21 cellular contexts compared by ENCODE assay signal in genomic region chr18:63470751-63471150, GRCh38. TPM values are rescaled to one million over a fixed set of nuclear protein-coding genes. Genes with fewer than 3 reads are reported as not detected.
DNase-seq lines count a peak whose midpoint lies in the region; ATAC-seq, FAIRE-seq and TF ChIP-seq lines count a peak whose summit lies in the region.
"Had no signal": no experiment of that assay in that cellular context is flagged by ENCODE, and none has a peak within 500 bp of the region (broad histone marks: within the 10 kb centered on the region; RNA-seq: fewer than 3 reads in every experiment).

No MANE protein-coding gene starts in this region.

- TF ChIP-seq POLR2A in K562 (conservative IDR thresholded peaks at IDR 0.05) = no peak

- no peaks in the 10 kb centered on the region for H4K20me1 ChIP-seq in K562 (replicated peaks; ENCODE audit: control insufficient read depth, insufficient read depth, low read length)

- whole genome bisulfite sequencing in K562 (ENCODE audit: insufficient coverage, low coverage, missing lambda C conversion rate) = 15% methylated on average over 11 of the region's 12 CpGs

- H3K4me2 ChIP-seq in K562 (ENCODE audit: insufficient read depth, low read length) = no peak overlapping the region
- H3K4me2 ChIP-seq: PC-9, SK-N-SH had no signal

- H3K9me3 ChIP-seq in K562 (replicated peaks; ENCODE audit: control insufficient read depth, insufficient read depth, low read depth, low read length) = no peaks in the 10 kb centered on the region
- H3K9me3 ChIP-seq: SK-N-SH had no signal

- no peak overlapping the region for H3K9ac ChIP-seq in K562 (ENCODE audit: insufficient read depth in 1 of 2, low read depth in 2 of 2, low read length in 2 of 2)
- H3K9ac ChIP-seq: SK-N-SH had no signal

- H3K4me3 ChIP-seq in K562 = no peak overlapping the region
- H3K4me3 ChIP-seq: PC-9 had no signal

- BruUV-seq in K562 (replicated peaks; lab: Mats Ljungman, UMichigan) = no TSS peak

- DNase-seq in NCI-H460 (ENCODE audit: extremely low read depth, low read depth) (peak; percentile 40), K562 (ENCODE audit: extremely low read depth in 1 of 4, low spot score in 3 of 4) (no peak), foreskin keratinocyte (peak; percentile 87 to 90), iPS-NIHi7 (ENCODE audit: extremely low spot score) (no peak), GM13977 (ENCODE audit: low spot score) (no peak), RPMI8226 (no peak)
- DNase-seq: CD8-positive, alpha-beta memory T cell; GF-D8; GOT3; Kasumi-1; NCI-H1092 treated with DMSO at 0.1 percent for 48 hours; NCI-H1694; NCI-H2107; NCI-H226; NCI-H69; NK-92 treated with Interleukin-12 subunit alpha and Interleukin-12 subunit beta, amount 100 ng/mL, for 24 hours; PC-9; Right ventricle myocardium superior; SK-N-SH had no signal

- intact Hi-C loops in K562 (cut with micrococcal nuclease) = no loop called here

- H3K79me2 ChIP-seq in K562 (ENCODE audit: control insufficient read depth, insufficient read depth, low read length) = no peaks in the 10 kb centered on the region

- peak overlapping the region; percentile 45; the same call in 1 of the 2 replicates for H2AFZ ChIP-seq in K562 (ENCODE audit: low read depth, low read length)
- H2AFZ ChIP-seq: PC-9 had no signal

- H3K27me3 ChIP-seq in K562 (ENCODE audit: control insufficient read depth in 2 of 2, insufficient read depth in 2 of 2, low read length in 2 of 2) (no peaks in the 10 kb centered on the region), foreskin keratinocyte (no peaks in the 10 kb centered on the region)

- no peak for FAIRE-seq in K562 (lab: Jason Lieb, UNC)

- H3K27ac ChIP-seq in K562 (ENCODE audit: extremely low read depth, low read depth, low read length) = no peak overlapping the region
- peak overlapping the region; percentile 98 for H3K27ac ChIP-seq in foreskin keratinocyte

- no peaks in the 10 kb centered on the region for H3K36me3 ChIP-seq in K562 (ENCODE audit: control insufficient read depth, insufficient read depth, low read length)

- CTCF ChIA-PET in K562 (lab: Yijun Ruan, JAX; ENCODE audit: low intra/inter-chr PET ratio) = no interaction called here

- no peak for ATAC-seq in K562
- ATAC-seq in foreskin keratinocyte = peak; percentile 84
- ATAC-seq in GM18517 (IDR thresholded peaks at IDR 0.05; ENCODE audit: unreplicated experiment) = no peak

- TF ChIP-seq RAD21 in K562 (CRISPR knock-in tag; conservative IDR thresholded peaks at IDR 0.05 in 1 of 2, IDR thresholded peaks at IDR 0.05 in 1 of 2) = no peak

- no peak for TF ChIP-seq EP300 in K562 (IDR thresholded peaks at IDR 0.05; ENCODE audit: low read length)

- in situ Hi-C loops in K562 (cut with MboI) = no loop called here
- in situ Hi-C loops in GM13977 (cut with MboI; ENCODE audit: low pct_unique_long_range_greater_than_20kb, low sequenced_read_pairs, unreplicated experiment) = no loop called here

- H3K4me1 ChIP-seq in K562 (replicated peaks in 1 of 2; ENCODE audit: control insufficient read depth in 2 of 2, insufficient read depth in 2 of 2, low read length in 2 of 2) = 0 out of 5 replicates have a peak, but pooled peaks cover 0 to 3% of the 10 kb centered on the region in 2 experiments
- peaks cover 36% of the 10 kb centered on the region for H3K4me1 ChIP-seq in foreskin keratinocyte

- no peak for TF ChIP-seq CTCF in K562 (IDR thresholded peaks at IDR 0.05 in 2 of 3, conservative IDR thresholded peaks at IDR 0.05 in 1 of 3; ENCODE audit: insufficient read depth in 2 of 3, low read depth in 1 of 3, low read length in 3 of 3)
- TF ChIP-seq CTCF in foreskin keratinocyte (conservative IDR thresholded peaks at IDR 0.05) = no peak
- no peak for TF ChIP-seq CTCF in GM13977 (IDR thresholded peaks at IDR 0.05; ENCODE audit: extremely low read depth, insufficient read depth, missing control alignments)

- H3K9me1 ChIP-seq in K562 (ENCODE audit: control insufficient read depth, insufficient read depth, low read length) = no peaks in the 10 kb centered on the region

- POLR2A ChIA-PET in K562 (lab: Yijun Ruan, JAX) = interaction anchor here (0.8 to 1.0 kb wide), 2 partner anchors 19 to 26 kb away, joined by 3 read pairs; no protein-coding TSS in a partner anchor

TF ChIP-seq in K562, 482 proteins besides CTCF, POLR2A, EP300 and RAD21:
- no peak for TF ChIP-seq SIX5 (IDR thresholded peaks at IDR 0.05; ENCODE audit: borderline replicate concordance in 1 of 2, insufficient read depth in 1 of 2, low read depth in 1 of 2, low read length in 2 of 2)
- TF ChIP-seq SMARCC2 (IDR thresholded peaks at IDR 0.05; ENCODE audit: low read depth) = no peak
- TF ChIP-seq ZNF280A (IDR thresholded peaks at IDR 0.05; ENCODE audit: low read depth, partially characterized antibody) = no peak
- no peak for TF ChIP-seq SP2 (IDR thresholded peaks at IDR 0.05; ENCODE audit: extremely low read depth, low read depth, low read length, poor library complexity, severe bottlenecking)
- peak; percentile 56 for TF ChIP-seq ATF3 (IDR thresholded peaks at IDR 0.05)
- TF ChIP-seq ATF3 (CRISPR knock-in tag; conservative IDR thresholded peaks at IDR 0.05) = no peak
- TF ChIP-seq CEBPG (CRISPR knock-in tag; IDR thresholded peaks at IDR 0.05) = no peak
- 0 out of 4 replicates have a peak, but pooled peaks of 1 of the 2 experiments have one; percentile 14 for TF ChIP-seq CEBPG (tag; conservative IDR thresholded peaks at IDR 0.05 in 1 of 2, IDR thresholded peaks at IDR 0.05 in 1 of 2)

RNA-seq across cellular contexts. Expression of gene SERPINB5, which starts 6.0 kb away (rescaled TPM):
- total RNA-seq in NCI-H460 (2014; rRNA removed; shearing (Covaris generic)) = 61.1 and 64.9 TPM in 2 replicates
- 36.7 and 46.2 TPM in 2 replicates for polyA plus RNA-seq in NCI-H460 (2014; cell fraction: nucleus; rRNA removed)
- not detected in 2 replicates for total RNA-seq in K562 (2011; cell fraction: chromatin; rRNA removed; ENCODE audit: low replicate concordance)
- not detected in 2 replicates for total RNA-seq in K562 (2011; cell fraction: nucleolus; rRNA removed)
- not detected in 2 replicates for total RNA-seq in K562 (2011; cell fraction: nucleoplasm; rRNA removed)
- 0.05 and 0.08 TPM in 2 replicates for total RNA-seq in K562 (2014; rRNA removed)
- total RNA-seq in K562 (2014; rRNA removed; fragmentation: Illumina TruSeq; extraction: Trizol) = 0.44 and 0.67 TPM in 2 replicates
- 0.30 and 0.33 TPM in 2 replicates for total RNA-seq in K562 (2015; rRNA removed; fragmentation: Illumina TruSeq; extraction: Trizol)
- total RNA-seq in K562 (2021) = 0.47 and 1.4 TPM in 2 replicates
- 0.03 TPM in 1 of 2 replicates, not detected in the other for polyA plus RNA-seq in K562 (2011; rRNA removed)
- 0.04 TPM in 1 of 2 replicates, not detected in the other for polyA plus RNA-seq in K562 (2011; cell fraction: cytosol; rRNA removed)
- not detected in 2 replicates for polyA plus RNA-seq in K562 (2011; cell fraction: nucleus; rRNA removed)
- polyA plus RNA-seq in K562 (2012) = 0.39 and 0.69 TPM in 2 replicates
- 0.54 and 0.72 TPM in 2 replicates for polyA plus RNA-seq in K562 (2014; fragmentation: Illumina TruSeq; extraction: Trizol)
- 1 to 10 TPM in 1 of 2 experiments, under 1 TPM in 1; 0.83 to 1.0 TPM for polyA plus RNA-seq in K562 (2014; fragmentation: Nextera tagmentation; extraction: Ambion mirVana)
- 0.20 and 0.24 TPM in 2 replicates for polyA plus RNA-seq in K562 (2014; rRNA removed)
- polyA minus RNA-seq in K562 (2011; rRNA and poly(A)+ RNA removed) = not detected in 2 replicates
- not detected in 2 replicates for polyA minus RNA-seq in K562 (2011; cell fraction: cytosol; rRNA and poly(A)+ RNA removed)
- not detected in 2 replicates for polyA minus RNA-seq in K562 (2011; cell fraction: nucleus; rRNA and poly(A)+ RNA removed)
- 282 and 314 TPM in 2 replicates for total RNA-seq in foreskin keratinocyte
- 157 and 172 TPM in 2 replicates for polyA plus RNA-seq in foreskin keratinocyte
- total RNA-seq: CD8-positive, alpha-beta memory T cell; Right ventricle myocardium superior had no signal
- polyA plus RNA-seq: BJ; CD8-positive, alpha-beta memory T cell; SK-N-SH had no signal

RNA-seq across cellular contexts. Expression of gene VPS4B, which starts 48.5 kb away (rescaled TPM):
- total RNA-seq in NCI-H460 (2014; rRNA removed; shearing (Covaris generic)) = 38.4 and 39.6 TPM in 2 replicates
- polyA plus RNA-seq in NCI-H460 (2014; cell fraction: nucleus; rRNA removed) = 12.5 and 21.7 TPM in 2 replicates
- total RNA-seq in K562 (2011; cell fraction: chromatin; rRNA removed; ENCODE audit: low replicate concordance) = 9.2 and 11.9 TPM in 2 replicates
- total RNA-seq in K562 (2011; cell fraction: nucleolus; rRNA removed) = 7.8 and 9.2 TPM in 2 replicates
- total RNA-seq in K562 (2011; cell fraction: nucleoplasm; rRNA removed) = 6.7 and 12.4 TPM in 2 replicates
- total RNA-seq in K562 (2014; rRNA removed) (7.3 and 8.6 TPM in 2 replicates), K562 (2014; rRNA removed; fragmentation: Illumina TruSeq; extraction: Trizol) (12.7 and 13.8 TPM in 2 replicates), K562 (2015; rRNA removed; fragmentation: Illumina TruSeq; extraction: Trizol) (14.9 and 16.4 TPM in 2 replicates), K562 (2021) (14.3 and 14.7 TPM in 2 replicates), foreskin keratinocyte (65.8 and 67.5 TPM in 2 replicates)
- polyA plus RNA-seq in K562 (2011; rRNA removed) (7.2 and 8.0 TPM in 2 replicates), K562 (2014; fragmentation: Illumina TruSeq; extraction: Trizol) (8.8 and 10.1 TPM in 2 replicates), K562 (2014; fragmentation: Nextera tagmentation; extraction: Ambion mirVana) (10 to 100 TPM; 10.4 to 10.8 TPM), K562 (2014; rRNA removed) (7.6 and 10.0 TPM in 2 replicates), foreskin keratinocyte (20.9 and 23.4 TPM in 2 replicates)
- 1.8 and 3.1 TPM in 2 replicates for polyA plus RNA-seq in K562 (2011; cell fraction: cytosol; rRNA removed)
- polyA plus RNA-seq in K562 (2011; cell fraction: nucleus; rRNA removed) = 2.7 TPM in 2 replicates
- polyA plus RNA-seq in K562 (2012) = 7.6 and 9.1 TPM in 2 replicates
- polyA minus RNA-seq in K562 (2011; rRNA and poly(A)+ RNA removed) = 7.6 and 7.7 TPM in 2 replicates
- polyA minus RNA-seq in K562 (2011; cell fraction: cytosol; rRNA and poly(A)+ RNA removed) = 5.0 and 8.5 TPM in 2 replicates
- polyA minus RNA-seq in K562 (2011; cell fraction: nucleus; rRNA and poly(A)+ RNA removed) = 8.9 and 12.2 TPM in 2 replicates

Comparison
In these comparisons a context has a peak if more than half of its experiments do, and no peak if none do; other contexts are left out.
1. DNase-seq: peak in NCI-H460 (single experiment) and foreskin keratinocyte (2 of 2); none in K562 (0 of 4), iPS-NIHi7 (single experiment), GM13977 (single experiment) and RPMI8226 (single experiment).
2. RNA of gene SERPINB5, which starts 6.0 kb away (total RNA-seq): 282 to 314 TPM in foreskin keratinocyte and 61.1 to 64.9 TPM in NCI-H460; 0.05 to 1.4 TPM in K562; every median in the first group is over 10 times any median in the second.